Comparison of ENCODE assay signal across 8 cellular contexts in genomic region chr11:95089620-95090542, GRCh38. TPM values are rescaled to one million over a fixed set of nuclear protein-coding genes. Genes with fewer than 3 reads are reported as not detected.
DNase-seq lines count a peak whose midpoint lies in the region; ATAC-seq and TF ChIP-seq lines count a peak whose summit lies in the region.

A gene with protein sequence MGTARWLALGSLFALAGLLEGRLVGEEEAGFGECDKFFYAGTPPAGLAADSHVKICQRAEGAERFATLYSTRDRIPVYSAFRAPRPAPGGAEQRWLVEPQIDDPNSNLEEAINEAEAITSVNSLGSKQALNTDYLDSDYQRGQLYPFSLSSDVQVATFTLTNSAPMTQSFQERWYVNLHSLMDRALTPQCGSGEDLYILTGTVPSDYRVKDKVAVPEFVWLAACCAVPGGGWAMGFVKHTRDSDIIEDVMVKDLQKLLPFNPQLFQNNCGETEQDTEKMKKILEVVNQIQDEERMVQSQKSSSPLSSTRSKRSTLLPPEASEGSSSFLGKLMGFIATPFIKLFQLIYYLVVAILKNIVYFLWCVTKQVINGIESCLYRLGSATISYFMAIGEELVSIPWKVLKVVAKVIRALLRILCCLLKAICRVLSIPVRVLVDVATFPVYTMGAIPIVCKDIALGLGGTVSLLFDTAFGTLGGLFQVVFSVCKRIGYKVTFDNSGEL (plus strand): TSS chr11:95089846. CDS start chr11:95089928, 82 bp downstream.

- H3K4me3 Mint-ChIP-seq in activated T-helper 2 cell treated with anti-CD3 and anti-CD28 coated beads, Interferon-gamma antibody, Interleukin-2, Interleukin-4, amounts not matched to agents 10 μg/mL and 5 μg/mL and 100 μg/mL, durations not matched to agents 14 hours and 24 hours and 36 hours (ENCODE audit: low read depth) = peak within 1 kb of the TSS; percentile 88
- peak within 1 kb of the TSS; percentile 89 for H3K4me3 Mint-ChIP-seq in nephron progenitor cell
- H3K4me3 Mint-ChIP-seq in stimulated activated naive CD8-positive, alpha-beta T cell treated with anti-CD3 and anti-CD28 coated beads, Interleukin-15, amount 100 ng/mL, for 72 hours = peak within 1 kb of the TSS; percentile 90 to 95

- no peaks in the 10 kb centered on the region for H3K9me3 Mint-ChIP-seq in activated T-helper 2 cell treated with anti-CD3 and anti-CD28 coated beads, Interferon-gamma antibody, Interleukin-2, Interleukin-4, amounts not matched to agents 10 μg/mL and 5 μg/mL and 100 μg/mL, durations not matched to agents 14 hours and 24 hours and 36 hours
- no peaks in the 10 kb centered on the region for H3K9me3 Mint-ChIP-seq in nephron progenitor cell
- H3K9me3 Mint-ChIP-seq in stimulated activated naive CD8-positive, alpha-beta T cell treated with anti-CD3 and anti-CD28 coated beads, Interleukin-15, amount 100 ng/mL, for 72 hours = no peaks in the 10 kb centered on the region

- peak; percentile 84 for ATAC-seq in GM21367 (IDR thresholded peaks at IDR 0.05; ENCODE audit: unreplicated experiment)
- ATAC-seq in stimulated activated naive CD8-positive, alpha-beta T cell treated with anti-CD3 and anti-CD28 coated beads, Interleukin-15, amount 100 ng/mL, for 72 hours = peak; percentile 95

- peak; percentile 35 for DNase-seq in DMS114 treated with DMSO at 0.1 percent for 48 hours (lab: John Stamatoyannopoulos, UW; ENCODE audit: unreplicated experiment)
- DNase-seq in HT1080 (ENCODE audit: low read depth) = peak; percentile 72
- DNase-seq in RKO (ENCODE audit: low spot score) = peak; percentile 68
- DNase-seq in activated T-helper 2 cell treated with anti-CD3 and anti-CD28 coated beads, Interferon-gamma antibody, Interleukin-2, Interleukin-4, amounts not matched to agents 10 μg/mL and 5 μg/mL and 100 μg/mL, durations not matched to agents 14 hours and 24 hours and 36 hours (ENCODE audit: low spot score) = peak; percentile 85
- DNase-seq in fibroblast of pulmonary artery (ENCODE audit: low read depth) = peak; percentile 84
- DNase-seq in nephron progenitor cell = peak; percentile 86
- peak; percentile 85 to 88 for DNase-seq in stimulated activated naive CD8-positive, alpha-beta T cell treated with anti-CD3 and anti-CD28 coated beads, Interleukin-15, amount 100 ng/mL, for 72 hours

- H3K36me3 Mint-ChIP-seq in activated T-helper 2 cell treated with anti-CD3 and anti-CD28 coated beads, Interferon-gamma antibody, Interleukin-2, Interleukin-4, amounts not matched to agents 10 μg/mL and 5 μg/mL and 100 μg/mL, durations not matched to agents 14 hours and 24 hours and 36 hours (ENCODE audit: low read depth) = peaks cover 25% of the 10 kb centered on the region
- no peaks in the 10 kb centered on the region for H3K36me3 Mint-ChIP-seq in nephron progenitor cell (ENCODE audit: low read depth)

- H3K4me3 ChIP-seq in fibroblast of pulmonary artery (replicated peaks; ENCODE audit: low read depth, low read length) = peak within 1 kb of the TSS; percentile 71

- H3K27me3 Mint-ChIP-seq in activated T-helper 2 cell treated with anti-CD3 and anti-CD28 coated beads, Interferon-gamma antibody, Interleukin-2, Interleukin-4, amounts not matched to agents 10 μg/mL and 5 μg/mL and 100 μg/mL, durations not matched to agents 14 hours and 24 hours and 36 hours (ENCODE audit: low read depth) = no peaks in the 10 kb centered on the region
- peaks cover 37% of the 10 kb centered on the region for H3K27me3 Mint-ChIP-seq in nephron progenitor cell (ENCODE audit: low read depth, poor library complexity)
- no peaks in the 10 kb centered on the region for H3K27me3 Mint-ChIP-seq in stimulated activated naive CD8-positive, alpha-beta T cell treated with anti-CD3 and anti-CD28 coated beads, Interleukin-15, amount 100 ng/mL, for 72 hours

- intact Hi-C loops in activated T-helper 2 cell treated with anti-CD3 and anti-CD28 coated beads, Interferon-gamma antibody, Interleukin-2, Interleukin-4, amounts not matched to agents 10 μg/mL and 5 μg/mL and 100 μg/mL, durations not matched to agents 14 hours and 24 hours and 36 hours (cut with micrococcal nuclease) = loop anchor here (1.0 to 10.0 kb wide), 11 partner anchors 22 to 955 kb away; partner anchors contain the start of genes CWC15, FAM76B, KDM4D and SESN3

- no peak for TF ChIP-seq CTCF in fibroblast of pulmonary artery (IDR thresholded peaks at IDR 0.05; ENCODE audit: low read length, missing control alignments)
- no peak for TF ChIP-seq CTCF in nephron progenitor cell (IDR thresholded peaks at IDR 0.05)

- H3K4me1 Mint-ChIP-seq in activated T-helper 2 cell treated with anti-CD3 and anti-CD28 coated beads, Interferon-gamma antibody, Interleukin-2, Interleukin-4, amounts not matched to agents 10 μg/mL and 5 μg/mL and 100 μg/mL, durations not matched to agents 14 hours and 24 hours and 36 hours (ENCODE audit: low read depth) = peaks cover 66% of the 10 kb centered on the region
- peaks cover 77% of the 10 kb centered on the region for H3K4me1 Mint-ChIP-seq in nephron progenitor cell
- peaks cover 75% of the 10 kb centered on the region for H3K4me1 Mint-ChIP-seq in stimulated activated naive CD8-positive, alpha-beta T cell treated with anti-CD3 and anti-CD28 coated beads, Interleukin-15, amount 100 ng/mL, for 72 hours

- peak within 1 kb of the TSS; percentile 95 for H3K27ac Mint-ChIP-seq in activated T-helper 2 cell treated with anti-CD3 and anti-CD28 coated beads, Interferon-gamma antibody, Interleukin-2, Interleukin-4, amounts not matched to agents 10 μg/mL and 5 μg/mL and 100 μg/mL, durations not matched to agents 14 hours and 24 hours and 36 hours
- H3K27ac Mint-ChIP-seq in nephron progenitor cell = no peak within 1 kb of the TSS
- H3K27ac Mint-ChIP-seq in stimulated activated naive CD8-positive, alpha-beta T cell treated with anti-CD3 and anti-CD28 coated beads, Interleukin-15, amount 100 ng/mL, for 72 hours = peak within 1 kb of the TSS; percentile 95 to 97

RNA-seq across cellular contexts. Expression of the gene that starts here (rescaled TPM):
- total RNA-seq in HT1080 (2014; rRNA removed; shearing (Covaris generic)) = 32.4 and 38.8 TPM in 2 replicates
- polyA plus RNA-seq in HT1080 (2015; cell fraction: cytosol; rRNA removed) = 25.4 and 32.8 TPM in 2 replicates
- 21.4 and 24.6 TPM in 2 replicates for polyA plus RNA-seq in HT1080 (2015; cell fraction: nucleus; rRNA removed)
- total RNA-seq in activated T-helper 2 cell treated with anti-CD3 and anti-CD28 coated beads, Interferon-gamma antibody, Interleukin-2, Interleukin-4, amounts not matched to agents 10 μg/mL and 5 μg/mL and 100 μg/mL, durations not matched to agents 14 hours and 24 hours and 36 hours = 33.7 and 34.9 TPM in 2 replicates

Comparison
In these comparisons a context has a peak if more than half of its experiments do, and no peak if none do; other contexts are left out.
1. Peak in every context shown above with its lines: DNase-seq, ATAC-seq and H3K4me3 ChIP-seq.
2. DNase-seq: peak in every context shown above with its lines; median percentile 86 in stimulated activated naive CD8-positive, alpha-beta T cell treated with anti-CD3 and anti-CD28 coated beads, Interleukin-15, amount 100 ng/mL, for 72 hours; 86 in nephron progenitor cell; 85 in activated T-helper 2 cell treated with anti-CD3 and anti-CD28 coated beads, Interferon-gamma antibody, Interleukin-2, Interleukin-4, amounts not matched to agents 10 μg/mL and 5 μg/mL and 100 μg/mL, durations not matched to agents 14 hours and 24 hours and 36 hours; 84 in fibroblast of pulmonary artery; 72 in HT1080; 68 in RKO; 35 in DMS114 treated with DMSO at 0.1 percent for 48 hours.